15 cellular contexts compared by ENCODE assay signal in the genomic region with DNA sequence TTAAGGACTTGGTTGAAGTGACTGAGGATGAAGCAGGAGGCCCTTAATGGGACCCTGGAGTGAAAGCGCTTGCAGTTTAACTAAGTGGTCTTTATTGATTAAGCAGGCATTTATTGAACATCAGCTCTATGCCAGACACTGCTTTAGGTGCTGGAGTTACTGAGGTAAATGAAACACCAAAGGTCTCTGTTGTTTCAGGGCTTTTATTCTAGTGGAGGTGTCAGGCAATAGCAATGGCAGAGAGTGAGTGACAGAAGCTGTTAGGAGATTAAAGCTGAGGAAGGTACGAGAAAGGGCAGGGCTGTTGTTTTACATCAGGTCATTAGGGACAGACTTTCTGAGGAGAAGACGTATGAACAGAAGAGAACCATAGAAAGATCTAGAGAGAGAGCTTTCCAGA.
"Had no signal": no experiment of that assay in that cellular context is flagged by ENCODE, and none has a peak within 500 bp of the region (broad histone marks: within the 10 kb centered on the region; RNA-seq: fewer than 3 reads in every experiment).

No MANE protein-coding gene starts in this region.

- H3K4me3 Mint-ChIP-seq: activated naive CD8-positive, alpha-beta T cell treated with anti-CD3 and anti-CD28 coated beads for 36 hours; activated T-helper 1 cell treated with anti-CD3 and anti-CD28 coated beads, Interleukin-12 subunit alpha, Interleukin-12 subunit beta, Interleukin-2, Interleukin-4 antibody, amounts not matched to agents 30 ng/mL and 10 ng/mL and 1 ng/mL, durations not matched to agents 14 hours and 24 hours and 36 hours; dendritic cell treated with granulocyte-macrophage colony-stimulating factor and Interleukin-4, amounts not matched to agents 40 ng/mL and 50 ng/mL, for 4 days; effector memory CD8-positive, alpha-beta T cell; mesothelial cell of epicardium; stimulated activated naive B cell treated with anti-CD40 and anti-IgM and Interleukin-4, amounts not matched to agents 10 μg/mL and 1 μg/mL and 100 μg/mL, for 72 hours had no signal

- ATAC-seq: effector memory CD8-positive, alpha-beta T cell; stimulated activated naive B cell treated with anti-CD40 and anti-IgM and Interleukin-4, amounts not matched to agents 10 μg/mL and 1 μg/mL and 100 μg/mL, for 72 hours had no signal

- H3K36me3 Mint-ChIP-seq: activated naive CD8-positive, alpha-beta T cell treated with anti-CD3 and anti-CD28 coated beads for 36 hours; mesothelial cell of epicardium had no signal

- H3K27ac ChIP-seq: transverse colon, uterus had no signal

- H3K36me3 ChIP-seq: transverse colon, uterus had no signal

- H3K4me1 ChIP-seq: transverse colon, uterus had no signal

- H3K27me3 ChIP-seq: transverse colon, uterus had no signal

- H3K4me3 ChIP-seq: lung, transverse colon, uterus had no signal

- H3K27me3 Mint-ChIP-seq: dendritic cell treated with granulocyte-macrophage colony-stimulating factor and Interleukin-4, amounts not matched to agents 40 ng/mL and 50 ng/mL, for 4 days had no signal

- H3K9me3 ChIP-seq: uterus had no signal

- DNase-seq: activated CD4-positive, alpha-beta T cell treated with anti-CD3 and anti-CD28 coated beads, Interleukin-2, amount 50 U/mL, for 48 hours; activated gamma-delta T cell treated with Interleukin-2 at 50 U/mL for 16 hours; activated naive CD8-positive, alpha-beta T cell treated with anti-CD3 and anti-CD28 coated beads for 36 hours; amniotic stem cell; effector memory CD8-positive, alpha-beta T cell; islet precursor cell; stimulated activated naive B cell treated with anti-CD40 and anti-IgM and Interleukin-4, amounts not matched to agents 10 μg/mL and 1 μg/mL and 100 μg/mL, for 72 hours; SW 1271; T-helper 2 cell; transverse colon; uterus had no signal

- H3K4me1 Mint-ChIP-seq: activated naive CD8-positive, alpha-beta T cell treated with anti-CD3 and anti-CD28 coated beads for 36 hours; stimulated activated naive B cell treated with anti-CD40 and anti-IgM and Interleukin-4, amounts not matched to agents 10 μg/mL and 1 μg/mL and 100 μg/mL, for 72 hours had no signal

- H3K27ac Mint-ChIP-seq: activated naive CD8-positive, alpha-beta T cell treated with anti-CD3 and anti-CD28 coated beads for 36 hours; activated T-helper 1 cell treated with anti-CD3 and anti-CD28 coated beads, Interleukin-12 subunit alpha, Interleukin-12 subunit beta, Interleukin-2, Interleukin-4 antibody, amounts not matched to agents 30 ng/mL and 10 ng/mL and 1 ng/mL, durations not matched to agents 14 hours and 24 hours and 36 hours; dendritic cell treated with granulocyte-macrophage colony-stimulating factor and Interleukin-4, amounts not matched to agents 40 ng/mL and 50 ng/mL, for 4 days; effector memory CD8-positive, alpha-beta T cell; mesothelial cell of epicardium; stimulated activated naive B cell treated with anti-CD40 and anti-IgM and Interleukin-4, amounts not matched to agents 10 μg/mL and 1 μg/mL and 100 μg/mL, for 72 hours had no signal
